In genomic region chr6:28080631-28081485, GRCh38 we compare ENCODE assay signal across 8 cellular contexts. TPM values are rescaled to one million over a fixed set of nuclear protein-coding genes. Genes with fewer than 3 reads are reported as not detected.
A peak's percentile ranks its signal among the peaks of the same experiment; 100 is the strongest.
DNase-seq lines count a peak whose midpoint lies in the region; ATAC-seq lines count a peak whose summit lies in the region.

No MANE protein-coding gene starts in this region.

- no peaks in the 10 kb centered on the region for H4K20me1 ChIP-seq in BLaER1 treated with 17β-estradiol and CSF1 and Interleukin-3, amounts not matched to agents 10 nM and 100 nM

- H3K9me3 ChIP-seq in BLaER1 treated with 17β-estradiol and CSF1 and Interleukin-3, amounts not matched to agents 10 nM and 100 nM (replicated peaks in 1 of 11) = no peaks in the 10 kb centered on the region; a peak in 1 of 22 replicates

- DNase-seq in NCI-H526 treated with DMSO at 0.1 percent for 48 hours (lab: John Stamatoyannopoulos, UW) = peak; percentile 90
- DNase-seq in activated CD4-positive, alpha-beta T cell treated with anti-CD3 and anti-CD28 coated beads, Interleukin-2, amount 50 U/mL, for 24 hours (ENCODE audit: low read depth in 1 of 2, low spot score in 1 of 2) = peak; percentile 85 to 87
- peak; percentile 93 for DNase-seq in left lobe of liver (ENCODE audit: low spot score)
- peak; percentile 88 for DNase-seq in stimulated activated CD4-positive, alpha-beta T cell treated with anti-CD3 and anti-CD28 coated beads, Interleukin-1b, Interleukin-23, amount 100 ng/mL, for 48 hours

- peak overlapping the region; percentile 81 to 95 (median 91) for H3K27ac ChIP-seq in BLaER1 treated with 17β-estradiol and CSF1 and Interleukin-3, amounts not matched to agents 10 nM and 100 nM

- peak overlapping the region; percentile 76 to 93 (median 85) for H3K4me2 ChIP-seq in BLaER1 treated with 17β-estradiol and CSF1 and Interleukin-3, amounts not matched to agents 10 nM and 100 nM

- no peaks in the 10 kb centered on the region for H3K27me3 ChIP-seq in BLaER1 treated with 17β-estradiol and CSF1 and Interleukin-3, amounts not matched to agents 10 nM and 100 nM

- ATAC-seq in GM19372 (IDR thresholded peaks at IDR 0.05; ENCODE audit: low read depth, unreplicated experiment) (peak; percentile 69), HG03521 (IDR thresholded peaks at IDR 0.05; ENCODE audit: unreplicated experiment) (peak; percentile 68), left lobe of liver (peak; percentile 97)

- H3K4me1 Mint-ChIP-seq in dendritic cell treated with granulocyte-macrophage colony-stimulating factor and Interleukin-4, amounts not matched to agents 40 ng/mL and 50 ng/mL, for 4 days (ENCODE audit: low read depth) = peaks cover 18% of the 10 kb centered on the region

- intact Hi-C loops in dendritic cell treated with granulocyte-macrophage colony-stimulating factor and Interleukin-4, amounts not matched to agents 40 ng/mL and 50 ng/mL, for 4 days (cut with micrococcal nuclease) = loop anchor here (1.0 to 5.0 kb wide), 5 partner anchors 23 to 276 kb away; partner anchors contain the start of genes ZSCAN16 and ZSCAN31

- H3K27me3 Mint-ChIP-seq in dendritic cell treated with granulocyte-macrophage colony-stimulating factor and Interleukin-4, amounts not matched to agents 40 ng/mL and 50 ng/mL, for 4 days = peaks cover 2% of the 10 kb centered on the region

- H3K4me1 ChIP-seq in BLaER1 treated with 17β-estradiol and CSF1 and Interleukin-3, amounts not matched to agents 10 nM and 100 nM = peaks cover 7 to 21% (median 18%) of the 10 kb centered on the region in 10 experiments

- H3K4me3 Mint-ChIP-seq in dendritic cell treated with granulocyte-macrophage colony-stimulating factor and Interleukin-4, amounts not matched to agents 40 ng/mL and 50 ng/mL, for 4 days = peak overlapping the region; percentile 97

- no peaks in the 10 kb centered on the region for H3K9me3 Mint-ChIP-seq in dendritic cell treated with granulocyte-macrophage colony-stimulating factor and Interleukin-4, amounts not matched to agents 40 ng/mL and 50 ng/mL, for 4 days

- H3K4me3 ChIP-seq in BLaER1 treated with 17β-estradiol and CSF1 and Interleukin-3, amounts not matched to agents 10 nM and 100 nM = peak overlapping the region; percentile 69 to 87 (median 76)

- H3K36me3 Mint-ChIP-seq in dendritic cell treated with granulocyte-macrophage colony-stimulating factor and Interleukin-4, amounts not matched to agents 40 ng/mL and 50 ng/mL, for 4 days (ENCODE audit: low read depth) = peaks cover 21% of the 10 kb centered on the region

- H3K9ac ChIP-seq in BLaER1 treated with 17β-estradiol and CSF1 and Interleukin-3, amounts not matched to agents 10 nM and 100 nM = peak overlapping the region; percentile 74 to 93 (median 86)

- peaks cover 0 to 7% (median 5%) of the 10 kb centered on the region in 11 experiments; a peak in 7 of 22 replicates for H3K36me3 ChIP-seq in BLaER1 treated with 17β-estradiol and CSF1 and Interleukin-3, amounts not matched to agents 10 nM and 100 nM

- peak overlapping the region; percentile 97 for H3K27ac Mint-ChIP-seq in dendritic cell treated with granulocyte-macrophage colony-stimulating factor and Interleukin-4, amounts not matched to agents 40 ng/mL and 50 ng/mL, for 4 days

RNA-seq across cellular contexts. Expression of gene ZNF165, which starts 0.5 kb away (rescaled TPM):
- total RNA-seq in left lobe of liver = 0.53 TPM

RNA-seq across cellular contexts. Expression of gene ZSCAN16, which starts 43.6 kb away (rescaled TPM):
- total RNA-seq in left lobe of liver = 1.7 TPM

Comparison
In these comparisons a context has a peak if more than half of its experiments do, and no peak if none do; other contexts are left out.
1. Peak in every context shown above with its lines: DNase-seq, ATAC-seq, H3K4me3 ChIP-seq and H3K27ac ChIP-seq.